ENCODE assay signal across 7 cellular contexts in genomic region chr10:73495884-73496674, GRCh38. TPM values are rescaled to one million over a fixed set of nuclear protein-coding genes. Genes with fewer than 3 reads are reported as not detected.
DNase-seq lines count a peak whose midpoint lies in the region; ATAC-seq, FAIRE-seq and TF ChIP-seq lines count a peak whose summit lies in the region.

PPP3CB (minus strand) TSS chr10:73496024; CDS start chr10:73495889, 135 bp downstream.

- peaks cover 50% of the 10 kb centered on the region for H3K79me2 ChIP-seq in K562 (ENCODE audit: control insufficient read depth, insufficient read depth, low read length)

- H3K4me1 ChIP-seq in K562 (replicated peaks in 1 of 2; ENCODE audit: control insufficient read depth in 2 of 2, insufficient read depth in 2 of 2, low read length in 2 of 2) (peaks cover 12 to 18% of the 10 kb centered on the region in 2 experiments), sigmoid colon (peaks cover 0 to 54% (median 41%) of the 10 kb centered on the region in 4 donors)

- H3K9me3 ChIP-seq in K562 (replicated peaks; ENCODE audit: control insufficient read depth, insufficient read depth, low read depth, low read length): no peaks in the 10 kb centered on the region
- H3K9me3 ChIP-seq in sigmoid colon: no peaks in the 10 kb centered on the region

- H3K27me3 ChIP-seq in K562 (ENCODE audit: control insufficient read depth in 2 of 2, insufficient read depth in 2 of 2, low read length in 2 of 2) (no peaks in the 10 kb centered on the region), sigmoid colon (no peaks in the 10 kb centered on the region)

- intact Hi-C loops in K562 (cut with micrococcal nuclease) (loop anchor here (5.0 kb wide), 2 partner anchors 84 to 249 kb away; partner anchors contain the start of genes ANXA7 and DNAJC9), sigmoid colon (cut with DNase I) (loop anchor here (5.0 kb wide), 2 partner anchors 84 to 244 kb away; partner anchors contain the start of genes ANXA7 and MRPS16)

- H3K9ac ChIP-seq in K562 (ENCODE audit: insufficient read depth in 1 of 2, low read depth in 2 of 2, low read length in 2 of 2): peak within 1 kb of the TSS; percentile 97 to 98

- H3K36me3 ChIP-seq in K562 (ENCODE audit: control insufficient read depth, insufficient read depth, low read length) (peaks cover 16% of the 10 kb centered on the region; the same call in 1 of the 3 replicates), sigmoid colon (peaks cover 4 to 39% (median 24%) of the 10 kb centered on the region in 4 donors)

- 3% methylated on average over 28 of the region's 28 CpGs for WGBS in K562 (ENCODE audit: insufficient coverage, low coverage, missing lambda C conversion rate)
- WGBS in sigmoid colon, 2 donors: 6% methylated on average over 28 of the region's 28 CpGs

- TF ChIP-seq EP300 in K562 (IDR thresholded peaks at IDR 0.05; ENCODE audit: low read length): peak; percentile 65
- TF ChIP-seq EP300 in sigmoid colon (IDR thresholded peaks at IDR 0.05): peak in 1 of 4 donors; percentile 28

- DNase-seq in GM18507 (ENCODE audit: extremely low spot score, insufficient read length, low read depth) (peak; percentile 74), NCI-H2081 treated with DMSO at 0.1 percent for 48 hours (lab: John Stamatoyannopoulos, UW) (peak; percentile 15), T1000 (lab: John Stamatoyannopoulos, UW) (peak; percentile 94), K562 (ENCODE audit: extremely low read depth in 1 of 4, low spot score in 3 of 4) (peak in 3 of 4 experiments; percentile 97 to 99 (median 97)), iPS DF 4.7 (ENCODE audit: extremely low read depth, low spot score) (peak; percentile 58), sigmoid colon (peak; percentile 93)

- peak; percentile 91 for FAIRE-seq in GM18507 (lab: Jason Lieb, UNC)
- FAIRE-seq in K562 (lab: Jason Lieb, UNC): peak; percentile 95

- no peak for TF ChIP-seq CTCF in K562 (IDR thresholded peaks at IDR 0.05 in 2 of 3, conservative IDR thresholded peaks at IDR 0.05 in 1 of 3; ENCODE audit: insufficient read depth in 2 of 3, low read depth in 1 of 3, low read length in 3 of 3)
- TF ChIP-seq CTCF in sigmoid colon (IDR thresholded peaks at IDR 0.05): no peak

- TF ChIP-seq POLR2A in K562 (conservative IDR thresholded peaks at IDR 0.05) (no peak), sigmoid colon (IDR thresholded peaks at IDR 0.05) (no peak)

- H3K4me2 ChIP-seq in K562 (ENCODE audit: insufficient read depth, low read length): peak within 1 kb of the TSS; percentile 96

- H3K9me1 ChIP-seq in K562 (ENCODE audit: control insufficient read depth, insufficient read depth, low read length): no peaks in the 10 kb centered on the region

- in situ Hi-C loops in K562 (cut with MboI): no loop called here

- H3K4me3 ChIP-seq in K562 (peak within 1 kb of the TSS; percentile 96), sigmoid colon (peak within 1 kb of the TSS; percentile 62 to 85 (median 84))

- peak within 1 kb of the TSS; percentile 96 for H3K27ac ChIP-seq in K562 (ENCODE audit: extremely low read depth, low read depth, low read length)
- H3K27ac ChIP-seq in sigmoid colon: peak within 1 kb of the TSS; percentile 90 to 96 (median 92)

- H4K20me1 ChIP-seq in K562 (replicated peaks; ENCODE audit: control insufficient read depth, insufficient read depth, low read length): no peaks in the 10 kb centered on the region

- CTCF ChIA-PET in K562 (lab: Yijun Ruan, JAX; ENCODE audit: low intra/inter-chr PET ratio): no interaction called here

- POLR2A ChIA-PET in K562 (lab: Yijun Ruan, JAX): interaction anchor here (0.5 to 1.9 kb wide), 14 partner anchors 8 to 399 kb away, joined by 3 to 7 read pairs (median 4); partner anchors contain the start of genes DNAJC9 and P4HA1

- peak within 1 kb of the TSS; percentile 99 for H2AFZ ChIP-seq in K562 (ENCODE audit: low read depth, low read length)

- no peak for TF ChIP-seq RAD21 in K562 (CRISPR knock-in tag; conservative IDR thresholded peaks at IDR 0.05 in 1 of 2, IDR thresholded peaks at IDR 0.05 in 1 of 2)

- ATAC-seq in HG03039 (IDR thresholded peaks at IDR 0.05; ENCODE audit: unreplicated experiment) (peak; percentile 59), K562 (peak; percentile 90)

- BruUV-seq in K562 (replicated peaks; lab: Mats Ljungman, UMichigan): TSS peak; percentile 94

TF ChIP-seq in K562, 482 proteins besides CTCF, POLR2A, EP300 and RAD21 (continues in another document):
- TF ChIP-seq ARHGAP35 (IDR thresholded peaks at IDR 0.05; ENCODE audit: partially characterized antibody) (no peak), NFE2 (IDR thresholded peaks at IDR 0.05; ENCODE audit: low read depth) (no peak), ZBED1 (IDR thresholded peaks at IDR 0.05) (no peak), RBM39 (optimal IDR thresholded peaks at IDR 0.05; ENCODE audit: low read depth, low read length) (peak; percentile 74), STAG1 (CRISPR knock-in tag; IDR thresholded peaks at IDR 0.05; ENCODE audit: borderline replicate concordance) (no peak), L3MBTL2 (IDR thresholded peaks at IDR 0.05) (no peak), TFAP4 (CRISPR knock-in tag; IDR thresholded peaks at IDR 0.05; ENCODE audit: borderline replicate concordance) (no peak), ZC3H11A (IDR thresholded peaks at IDR 0.05; ENCODE audit: low read depth, low read length) (no peak), SETDB1 (IDR thresholded peaks at IDR 0.05; ENCODE audit: low read length) (no peak), C11orf30 (IDR thresholded peaks at IDR 0.05; ENCODE audit: low read depth) (peak; percentile 17; the same call in 1 of the 2 replicates)

RNA-seq across cellular contexts. Expression of gene PPP3CB, which starts in this region (rescaled TPM):
- total RNA-seq in K562 (2011; cell fraction: chromatin; rRNA removed; ENCODE audit: low replicate concordance): 22.8 and 74.5 TPM in 2 replicates
- 9.8 and 11.8 TPM in 2 replicates for total RNA-seq in K562 (2011; cell fraction: nucleolus; rRNA removed)
- total RNA-seq in K562 (2011; cell fraction: nucleoplasm; rRNA removed): 41.5 and 73.1 TPM in 2 replicates
- total RNA-seq in K562 (2014; rRNA removed) (9.6 and 9.9 TPM in 2 replicates), K562 (2014; rRNA removed; fragmentation: Illumina TruSeq; extraction: Trizol) (19.0 and 20.1 TPM in 2 replicates), K562 (2015; rRNA removed; fragmentation: Illumina TruSeq; extraction: Trizol) (15.6 and 16.0 TPM in 2 replicates), K562 (2021) (25.6 and 26.8 TPM in 2 replicates), sigmoid colon (100 to 1,000 TPM in 1 of 4 donors, 10 to 100 TPM in 3; 75.5 to 103 (median 85.8) TPM)
- polyA plus RNA-seq in K562 (2011; rRNA removed) (11.9 and 17.8 TPM in 2 replicates), K562 (2014; fragmentation: Illumina TruSeq; extraction: Trizol) (22.6 and 27.6 TPM in 2 replicates), K562 (2014; fragmentation: Nextera tagmentation; extraction: Ambion mirVana) (10 to 100 TPM; 10.8 to 13.7 TPM), K562 (2014; rRNA removed) (18.1 and 19.4 TPM in 2 replicates), sigmoid colon (10 to 100 TPM; 21.0 to 23.8 (median 22.2) TPM)
- polyA plus RNA-seq in K562 (2011; cell fraction: cytosol; rRNA removed): 3.3 and 7.5 TPM in 2 replicates
- 15.8 and 21.7 TPM in 2 replicates for polyA plus RNA-seq in K562 (2011; cell fraction: nucleus; rRNA removed)
- polyA plus RNA-seq in K562 (2012): 23.3 and 34.6 TPM in 2 replicates
- 16.5 and 19.1 TPM in 2 replicates for polyA minus RNA-seq in K562 (2011; rRNA and poly(A)+ RNA removed)
- 13.5 and 15.8 TPM in 2 replicates for polyA minus RNA-seq in K562 (2011; cell fraction: cytosol; rRNA and poly(A)+ RNA removed)
- polyA minus RNA-seq in K562 (2011; cell fraction: nucleus; rRNA and poly(A)+ RNA removed): 9.8 and 16.8 TPM in 2 replicates

Comparison
In these comparisons a context has a peak if more than half of its experiments do, and no peak if none do; other contexts are left out.
1. Peak in every context shown above with its lines: DNase-seq, ATAC-seq, H3K4me3 ChIP-seq and H3K27ac ChIP-seq.
2. DNase-seq: peak in every context shown above with its lines; median percentile 97 in K562; 94 in T1000; 93 in sigmoid colon; 74 in GM18507; 58 in iPS DF 4.7; 15 in NCI-H2081 treated with DMSO at 0.1 percent for 48 hours.